In the genomic region with DNA sequence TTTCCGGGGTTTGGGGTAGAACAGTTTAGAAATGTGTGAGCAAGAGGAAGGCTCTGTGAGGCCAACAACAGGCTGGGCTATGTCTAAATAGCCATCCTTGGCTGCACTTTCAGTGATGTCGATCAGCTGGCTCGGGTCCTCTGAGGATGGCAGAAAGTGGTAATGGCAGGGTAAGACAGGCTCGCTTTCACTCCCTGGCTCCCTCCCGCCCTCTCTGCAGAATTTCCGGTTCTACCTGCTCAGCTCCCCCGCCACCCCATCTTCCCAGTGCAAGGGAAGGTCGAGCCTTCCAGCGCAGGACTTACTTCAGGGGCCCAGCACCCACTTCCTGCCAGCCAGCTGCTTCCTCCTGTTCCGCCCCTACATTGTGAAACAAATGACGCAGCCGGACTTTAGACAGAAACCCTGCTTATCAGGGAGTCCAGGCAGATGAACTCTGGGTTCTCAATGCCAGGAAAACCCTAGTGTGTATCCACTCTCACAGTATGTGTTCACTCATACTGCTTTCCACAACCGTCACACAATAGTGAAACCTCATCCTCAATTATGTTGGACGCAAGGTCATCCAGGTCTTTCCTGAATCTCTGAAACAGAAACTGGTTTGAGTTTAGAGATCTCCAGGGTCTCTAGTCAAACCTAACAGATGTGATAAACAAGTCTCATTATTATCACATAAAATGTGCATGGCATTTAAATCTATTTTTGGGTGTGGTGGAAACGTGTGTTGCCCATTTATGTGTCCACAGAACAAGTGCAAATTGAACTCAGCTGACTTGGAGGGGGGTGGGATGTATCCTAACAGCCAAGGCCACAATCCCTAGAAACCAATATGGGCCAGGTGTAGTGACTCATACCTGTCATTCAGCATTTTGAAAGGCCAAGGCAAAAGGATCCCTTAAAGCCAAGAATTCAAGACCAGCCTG, we compare ENCODE assay signal across 8 cellular contexts. TPM values are rescaled to one million over a fixed set of nuclear protein-coding genes. Genes with fewer than 3 reads are reported as not detected.
DNase-seq lines count a peak whose midpoint lies in the region; ATAC-seq and TF ChIP-seq lines count a peak whose summit lies in the region.

No MANE protein-coding gene starts in this region.

- no peaks in the 10 kb centered on the region for H3K36me3 Mint-ChIP-seq in naive thymus-derived CD4-positive, alpha-beta T cell

- peaks cover 5 to 6% of the 10 kb centered on the region in 2 donors for H3K4me1 ChIP-seq in esophagus (ENCODE audit: control insufficient read depth in 2 of 2, insufficient read depth in 2 of 2, low read length in 1 of 2)
- peaks cover 10 to 29% of the 10 kb centered on the region in 2 donors for H3K4me1 ChIP-seq in naive thymus-derived CD4-positive, alpha-beta T cell (ENCODE audit: control insufficient read depth in 2 of 2, insufficient read depth in 2 of 2, low read length in 2 of 2)

- no peaks in the 10 kb centered on the region for H3K9me3 ChIP-seq in esophagus (ENCODE audit: control insufficient read depth in 2 of 2, insufficient read depth in 1 of 2, low read depth in 1 of 2, low read length in 1 of 2)
- no peaks in the 10 kb centered on the region for H3K9me3 ChIP-seq in naive thymus-derived CD4-positive, alpha-beta T cell (ENCODE audit: control insufficient read depth in 2 of 3, low read length in 3 of 3)

- 9 to 15% methylated on average over 15 of the region's 15 CpGs for WGBS in esophagus, 2 donors

- peaks cover 21 to 50% (median 42%) of the 10 kb centered on the region in 7 donors for H3K4me1 Mint-ChIP-seq in naive thymus-derived CD4-positive, alpha-beta T cell
- H3K4me1 Mint-ChIP-seq in stimulated activated naive CD8-positive, alpha-beta T cell treated with anti-CD3 and anti-CD28 coated beads, Interleukin-15, amount 100 ng/mL, for 72 hours = peaks cover 58% of the 10 kb centered on the region

- H3K27me3 ChIP-seq in esophagus (ENCODE audit: control insufficient read depth in 1 of 2, insufficient read depth in 2 of 2, low read length in 2 of 2) = no peaks in the 10 kb centered on the region
- no peaks in the 10 kb centered on the region for H3K27me3 ChIP-seq in naive thymus-derived CD4-positive, alpha-beta T cell (ENCODE audit: control insufficient read depth in 2 of 2, insufficient read depth in 2 of 2, low read length in 2 of 2)

- peak overlapping the region; percentile 74 to 97 (median 84) for H3K4me3 Mint-ChIP-seq in naive thymus-derived CD4-positive, alpha-beta T cell
- H3K4me3 Mint-ChIP-seq in stimulated activated naive CD8-positive, alpha-beta T cell treated with anti-CD3 and anti-CD28 coated beads, Interleukin-15, amount 100 ng/mL, for 72 hours = peak overlapping the region; percentile 77 to 80

- DNase-seq in GM13977 (ENCODE audit: low spot score) (peak; percentile 80), NCI-H2227 (lab: John Stamatoyannopoulos, UW; ENCODE audit: unreplicated experiment) (peak; percentile 73), NCI-H187 treated with DMSO at 0.1 percent for 48 hours (lab: John Stamatoyannopoulos, UW) (no peak)
- DNase-seq in activated CD8-positive, alpha-beta memory T cell treated with anti-CD3 and anti-CD28 coated beads, Interleukin-2, amount 50 U/mL, for 1 hour (ENCODE audit: extremely low read depth) = peak; percentile 34
- peak; percentile 23 to 63 (median 57) for DNase-seq in naive thymus-derived CD4-positive, alpha-beta T cell
- peak; percentile 44 to 77 for DNase-seq in stimulated activated naive CD8-positive, alpha-beta T cell treated with anti-CD3 and anti-CD28 coated beads, Interleukin-15, amount 100 ng/mL, for 72 hours

- H3K27me3 Mint-ChIP-seq in naive thymus-derived CD4-positive, alpha-beta T cell = no peaks in the 10 kb centered on the region
- no peaks in the 10 kb centered on the region for H3K27me3 Mint-ChIP-seq in stimulated activated naive CD8-positive, alpha-beta T cell treated with anti-CD3 and anti-CD28 coated beads, Interleukin-15, amount 100 ng/mL, for 72 hours

- ATAC-seq in HG02763 (IDR thresholded peaks at IDR 0.05; ENCODE audit: unreplicated experiment) = peak; percentile 87
- peak; percentile 88 for ATAC-seq in naive thymus-derived CD4-positive, alpha-beta T cell
- peak; percentile 92 for ATAC-seq in stimulated activated naive CD8-positive, alpha-beta T cell treated with anti-CD3 and anti-CD28 coated beads, Interleukin-15, amount 100 ng/mL, for 72 hours

- H3K27ac Mint-ChIP-seq in naive thymus-derived CD4-positive, alpha-beta T cell = peak overlapping the region; percentile 91 to 98 (median 96)
- peak overlapping the region; percentile 92 to 98 for H3K27ac Mint-ChIP-seq in stimulated activated naive CD8-positive, alpha-beta T cell treated with anti-CD3 and anti-CD28 coated beads, Interleukin-15, amount 100 ng/mL, for 72 hours

- no peaks in the 10 kb centered on the region for H3K9me3 Mint-ChIP-seq in naive thymus-derived CD4-positive, alpha-beta T cell
- H3K9me3 Mint-ChIP-seq in stimulated activated naive CD8-positive, alpha-beta T cell treated with anti-CD3 and anti-CD28 coated beads, Interleukin-15, amount 100 ng/mL, for 72 hours = no peaks in the 10 kb centered on the region

- H3K4me3 ChIP-seq in esophagus (ENCODE audit: low read depth in 1 of 2, low read length in 2 of 2) = peak overlapping the region; percentile 4 to 16
- H3K4me3 ChIP-seq in naive thymus-derived CD4-positive, alpha-beta T cell (ENCODE audit: low read length) = peak overlapping the region; percentile 57

- CTCF ChIA-PET in naive thymus-derived CD4-positive, alpha-beta T cell (lab: Charles Lee) = interaction anchor here (1.5 to 3.0 kb wide), 2 partner anchors 16 to 24 kb away, joined by 5 to 12 read pairs; partner anchors contain the start of gene TSTD1

- in situ Hi-C loops in GM13977 (cut with MboI; ENCODE audit: low pct_unique_long_range_greater_than_20kb, low sequenced_read_pairs, unreplicated experiment) = no loop called here

- peak overlapping the region; percentile 77 to 93 for H3K27ac ChIP-seq in esophagus (ENCODE audit: low read depth in 2 of 2, low read length in 1 of 2)
- H3K27ac ChIP-seq in naive thymus-derived CD4-positive, alpha-beta T cell (ENCODE audit: low read depth, low read length) = peak overlapping the region; percentile 73

- no peak for TF ChIP-seq CTCF in GM13977 (IDR thresholded peaks at IDR 0.05; ENCODE audit: extremely low read depth, insufficient read depth, missing control alignments)

- POLR2A ChIA-PET in naive thymus-derived CD4-positive, alpha-beta T cell (lab: Charles Lee) = interaction anchor here (0.6 to 3.4 kb wide), 12 partner anchors 8 to 99 kb away, joined by 3 to 16 read pairs (median 4); partner anchors contain the start of genes ARHGAP30, F11R, TSTD1 and USF1

- intact Hi-C loops in naive thymus-derived CD4-positive, alpha-beta T cell (cut with micrococcal nuclease) = loop anchor here (1.0 to 2.0 kb wide), 2 partner anchors 7 to 17 kb away; partner anchors contain the start of gene F11R (in 2 of the 2)

- H3K36me3 ChIP-seq in esophagus (ENCODE audit: control insufficient read depth in 2 of 2, insufficient read depth in 2 of 2, low read length in 1 of 2) = no peaks in the 10 kb centered on the region
- H3K36me3 ChIP-seq in naive thymus-derived CD4-positive, alpha-beta T cell (ENCODE audit: control insufficient read depth in 2 of 3, insufficient read depth in 3 of 3, low read length in 3 of 3) = no peaks in the 10 kb centered on the region

RNA-seq across cellular contexts. Expression of gene F11R, which starts 7.1 kb away (rescaled TPM):
- polyA plus RNA-seq in esophagus = 10 to 100 TPM; 56.5 to 76.4 TPM
- 10 to 100 TPM; 11.3 to 23.7 (median 16.5) TPM for total RNA-seq in naive thymus-derived CD4-positive, alpha-beta T cell
- polyA plus RNA-seq in naive thymus-derived CD4-positive, alpha-beta T cell = 10 to 100 TPM; 12.7 to 14.4 TPM

RNA-seq across cellular contexts. Expression of gene TSTD1, which starts 24.9 kb away (rescaled TPM):
- 100 to 1,000 TPM in 1 of 2 donors, 10 to 100 TPM in 1; 92.4 to 117 TPM for polyA plus RNA-seq in esophagus
- total RNA-seq in naive thymus-derived CD4-positive, alpha-beta T cell = 10 to 100 TPM; 49.8 to 84.0 (median 58.2) TPM
- polyA plus RNA-seq in naive thymus-derived CD4-positive, alpha-beta T cell = 100 to 1,000 TPM; 349 to 494 TPM

RNA-seq across cellular contexts. Expression of gene USF1, which starts 31.9 kb away (rescaled TPM):
- 10 to 100 TPM; 37.6 to 50.1 TPM for polyA plus RNA-seq in esophagus
- total RNA-seq in naive thymus-derived CD4-positive, alpha-beta T cell = 100 to 1,000 TPM in 1 of 5 experiments, 10 to 100 TPM in 4; 71.6 to 115 (median 91.7) TPM
- polyA plus RNA-seq in naive thymus-derived CD4-positive, alpha-beta T cell = 1 to 10 TPM; 3.9 to 5.5 TPM

RNA-seq across cellular contexts. Expression of gene ARHGAP30, which starts 55.8 kb away (rescaled TPM):
- polyA plus RNA-seq in esophagus = 1 to 10 TPM; 7.9 to 9.5 TPM
- total RNA-seq in naive thymus-derived CD4-positive, alpha-beta T cell = 100 to 1,000 TPM; 152 to 291 (median 235) TPM
- 100 to 1,000 TPM; 128 to 258 TPM for polyA plus RNA-seq in naive thymus-derived CD4-positive, alpha-beta T cell

RNA-seq across cellular contexts. Expression of gene ITLN2, which starts 59.2 kb away (rescaled TPM):
- polyA plus RNA-seq in esophagus = under 1 TPM; 0.09 to 0.20 TPM
- total RNA-seq in naive thymus-derived CD4-positive, alpha-beta T cell = not detected
- not detected for polyA plus RNA-seq in naive thymus-derived CD4-positive, alpha-beta T cell

Comparison
In these comparisons a context has a peak if more than half of its experiments do, and no peak if none do; other contexts are left out.
1. RNA of gene USF1, which starts 31.9 kb away (polyA plus RNA-seq): 37.6 to 50.1 TPM in esophagus; 3.9 to 5.5 TPM in naive thymus-derived CD4-positive, alpha-beta T cell; every median in the first group is over 4 times any median in the second.
2. Peak in every context shown above with its lines, with median percentiles within 50 percentile points of each other: ATAC-seq.